ENCODE assay signal across 1 cellular context in the genomic region with DNA sequence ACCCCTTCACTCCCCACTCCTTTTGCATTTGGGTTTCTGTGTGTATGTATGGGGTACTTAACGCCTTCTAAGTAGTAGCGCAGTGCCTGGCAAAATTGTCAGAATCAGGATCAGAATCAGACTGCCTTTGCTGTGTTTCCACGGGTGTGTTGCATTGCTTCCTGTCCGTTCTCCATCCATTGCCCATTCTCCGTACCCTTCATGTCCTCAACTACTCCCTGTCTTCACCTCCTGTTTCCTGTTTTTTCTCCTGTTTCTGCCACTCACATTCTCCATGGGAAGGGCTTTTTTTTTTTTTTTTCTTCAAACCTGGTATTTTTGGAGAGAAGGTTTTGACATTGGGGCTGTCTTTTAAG.
TF ChIP-seq lines count a peak whose summit lies in the region.

No MANE protein-coding gene starts in this region.

TF ChIP-seq in liver, 16 proteins besides CTCF, POLR2A, EP300 and RAD21 (continued from another document):
- TF ChIP-seq, protein P1, sequence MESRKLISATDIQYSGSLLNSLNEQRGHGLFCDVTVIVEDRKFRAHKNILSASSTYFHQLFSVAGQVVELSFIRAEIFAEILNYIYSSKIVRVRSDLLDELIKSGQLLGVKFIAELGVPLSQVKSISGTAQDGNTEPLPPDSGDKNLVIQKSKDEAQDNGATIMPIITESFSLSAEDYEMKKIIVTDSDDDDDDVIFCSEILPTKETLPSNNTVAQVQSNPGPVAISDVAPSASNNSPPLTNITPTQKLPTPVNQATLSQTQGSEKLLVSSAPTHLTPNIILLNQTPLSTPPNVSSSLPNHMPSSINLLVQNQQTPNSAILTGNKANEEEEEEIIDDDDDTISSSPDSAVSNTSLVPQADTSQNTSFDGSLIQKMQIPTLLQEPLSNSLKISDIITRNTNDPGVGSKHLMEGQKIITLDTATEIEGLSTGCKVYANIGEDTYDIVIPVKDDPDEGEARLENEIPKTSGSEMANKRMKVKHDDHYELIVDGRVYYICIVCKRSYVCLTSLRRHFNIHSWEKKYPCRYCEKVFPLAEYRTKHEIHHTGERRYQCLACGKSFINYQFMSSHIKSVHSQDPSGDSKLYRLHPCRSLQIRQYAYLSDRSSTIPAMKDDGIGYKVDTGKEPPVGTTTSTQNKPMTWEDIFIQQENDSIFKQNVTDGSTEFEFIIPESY (IDR thresholded peaks at IDR 0.05), result no peak
- no peak for TF ChIP-seq TAF1 (conservative IDR thresholded peaks at IDR 0.05)
- no peak for TF ChIP-seq SP1 (IDR thresholded peaks at IDR 0.05)
